Comparison of ENCODE assay signal across 1 cellular context in the genomic region with DNA sequence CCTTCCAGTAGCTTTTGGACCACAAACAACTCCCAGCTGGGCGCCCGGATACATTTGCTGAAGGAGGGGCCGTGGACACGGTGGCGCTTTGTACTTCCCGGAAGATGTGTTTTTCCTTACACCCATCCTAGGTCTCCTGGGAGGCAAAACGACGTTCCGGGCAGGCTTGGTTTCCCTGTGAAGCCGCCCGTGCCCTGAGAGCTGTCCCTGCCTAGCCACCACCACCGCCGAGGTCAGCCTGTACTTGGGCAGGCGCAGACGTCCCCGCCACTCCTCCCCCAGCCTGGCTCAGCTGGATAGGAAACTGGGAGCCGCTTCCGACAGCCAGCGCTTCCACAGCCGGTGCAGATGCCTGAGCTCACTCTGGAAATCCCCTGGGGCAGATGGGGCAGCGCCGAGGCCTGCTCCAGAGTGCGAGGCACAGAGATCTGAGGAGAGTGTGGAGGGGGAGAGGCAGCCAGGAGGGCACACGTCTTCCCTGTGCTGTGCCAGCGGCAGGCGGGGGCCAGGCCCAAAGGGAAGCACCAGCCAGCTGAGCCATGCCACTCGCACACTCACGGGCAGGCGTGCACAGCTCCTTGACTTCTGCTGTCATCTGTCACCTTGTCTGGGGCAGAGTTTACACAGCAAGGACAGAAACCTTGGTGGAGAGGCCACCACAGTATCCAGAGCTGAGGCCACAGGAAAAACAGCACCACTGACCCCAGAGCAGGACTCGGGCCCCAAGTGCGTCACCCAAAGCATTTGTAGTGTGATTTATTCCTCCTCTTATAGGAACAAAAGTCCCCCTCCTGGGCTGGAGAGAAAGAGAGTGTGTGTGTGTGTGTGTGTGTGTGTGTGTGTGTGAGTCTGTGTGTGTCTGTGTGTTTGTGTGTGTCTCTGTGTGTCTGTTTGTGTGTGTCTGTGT.
TF ChIP-seq lines count a peak whose summit lies in the region.

No MANE protein-coding gene starts in this region.

TF ChIP-seq in HepG2, 621 proteins besides CTCF, POLR2A, EP300 and RAD21 (continued from another document and continues in another):
- TF ChIP-seq, protein P1, sequence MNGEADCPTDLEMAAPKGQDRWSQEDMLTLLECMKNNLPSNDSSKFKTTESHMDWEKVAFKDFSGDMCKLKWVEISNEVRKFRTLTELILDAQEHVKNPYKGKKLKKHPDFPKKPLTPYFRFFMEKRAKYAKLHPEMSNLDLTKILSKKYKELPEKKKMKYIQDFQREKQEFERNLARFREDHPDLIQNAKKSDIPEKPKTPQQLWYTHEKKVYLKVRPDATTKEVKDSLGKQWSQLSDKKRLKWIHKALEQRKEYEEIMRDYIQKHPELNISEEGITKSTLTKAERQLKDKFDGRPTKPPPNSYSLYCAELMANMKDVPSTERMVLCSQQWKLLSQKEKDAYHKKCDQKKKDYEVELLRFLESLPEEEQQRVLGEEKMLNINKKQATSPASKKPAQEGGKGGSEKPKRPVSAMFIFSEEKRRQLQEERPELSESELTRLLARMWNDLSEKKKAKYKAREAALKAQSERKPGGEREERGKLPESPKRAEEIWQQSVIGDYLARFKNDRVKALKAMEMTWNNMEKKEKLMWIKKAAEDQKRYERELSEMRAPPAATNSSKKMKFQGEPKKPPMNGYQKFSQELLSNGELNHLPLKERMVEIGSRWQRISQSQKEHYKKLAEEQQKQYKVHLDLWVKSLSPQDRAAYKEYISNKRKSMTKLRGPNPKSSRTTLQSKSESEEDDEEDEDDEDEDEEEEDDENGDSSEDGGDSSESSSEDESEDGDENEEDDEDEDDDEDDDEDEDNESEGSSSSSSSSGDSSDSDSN (CRISPR knock-in tag; IDR thresholded peaks at IDR 0.05) = peak; percentile 97
- TF ChIP-seq GATAD1 (CRISPR knock-in tag; IDR thresholded peaks at IDR 0.05) (peak; percentile 59; the same call in 1 of the 2 replicates), ZNF564 (CRISPR knock-in tag; IDR thresholded peaks at IDR 0.05) (peak; percentile 60; the same call in 1 of the 2 replicates), SP5 (CRISPR knock-in tag; IDR thresholded peaks at IDR 0.05; ENCODE audit: borderline replicate concordance, low read depth) (no peak), ZNF329 (CRISPR knock-in tag; IDR thresholded peaks at IDR 0.05; ENCODE audit: low read depth) (no peak), SETDB1 (CRISPR knock-in tag; IDR thresholded peaks at IDR 0.05; ENCODE audit: borderline replicate concordance) (no peak), ZNF350 (CRISPR knock-in tag; IDR thresholded peaks at IDR 0.05; ENCODE audit: borderline replicate concordance, low read depth) (peak; percentile 62), ZSCAN31 (CRISPR knock-in tag; IDR thresholded peaks at IDR 0.05; ENCODE audit: low read depth) (no peak; the same call in 1 of the 2 replicates), SALL1 (CRISPR knock-in tag; IDR thresholded peaks at IDR 0.05) (peak; percentile 87), ZNF326 (CRISPR knock-in tag; IDR thresholded peaks at IDR 0.05; ENCODE audit: borderline replicate concordance) (0 out of 2 replicates have a peak, but pooled peaks have one; percentile 25), ARID2 (CRISPR knock-in tag; IDR thresholded peaks at IDR 0.05; ENCODE audit: borderline replicate concordance) (0 out of 2 replicates have a peak, but pooled peaks have one; percentile 14), RFXANK (CRISPR knock-in tag; IDR thresholded peaks at IDR 0.05) (no peak), SMAD3 (CRISPR knock-in tag; IDR thresholded peaks at IDR 0.05) (no peak), NFE2L2 (IDR thresholded peaks at IDR 0.05; ENCODE audit: low read length) (no peak), PHB2 (IDR thresholded peaks at IDR 0.05; ENCODE audit: partially characterized antibody) (no peak), FOSL2 (CRISPR knock-in tag; IDR thresholded peaks at IDR 0.05) (peak; percentile 59), NAIF1 (CRISPR knock-in tag; IDR thresholded peaks at IDR 0.05; ENCODE audit: borderline replicate concordance) (no peak), DR1 (CRISPR knock-in tag; IDR thresholded peaks at IDR 0.05) (peak; percentile 54; the same call in 1 of the 2 replicates), ZNF256 (CRISPR knock-in tag; conservative IDR thresholded peaks at IDR 0.05) (no peak), ZNF354B (CRISPR knock-in tag; IDR thresholded peaks at IDR 0.05) (no peak)
- TF ChIP-seq, protein P2, sequence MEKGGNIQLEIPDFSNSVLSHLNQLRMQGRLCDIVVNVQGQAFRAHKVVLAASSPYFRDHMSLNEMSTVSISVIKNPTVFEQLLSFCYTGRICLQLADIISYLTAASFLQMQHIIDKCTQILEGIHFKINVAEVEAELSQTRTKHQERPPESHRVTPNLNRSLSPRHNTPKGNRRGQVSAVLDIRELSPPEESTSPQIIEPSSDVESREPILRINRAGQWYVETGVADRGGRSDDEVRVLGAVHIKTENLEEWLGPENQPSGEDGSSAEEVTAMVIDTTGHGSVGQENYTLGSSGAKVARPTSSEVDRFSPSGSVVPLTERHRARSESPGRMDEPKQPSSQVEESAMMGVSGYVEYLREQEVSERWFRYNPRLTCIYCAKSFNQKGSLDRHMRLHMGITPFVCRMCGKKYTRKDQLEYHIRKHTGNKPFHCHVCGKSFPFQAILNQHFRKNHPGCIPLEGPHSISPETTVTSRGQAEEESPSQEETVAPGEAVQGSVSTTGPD (CRISPR knock-in tag; IDR thresholded peaks at IDR 0.05) = no peak
- TF ChIP-seq, protein P3, sequence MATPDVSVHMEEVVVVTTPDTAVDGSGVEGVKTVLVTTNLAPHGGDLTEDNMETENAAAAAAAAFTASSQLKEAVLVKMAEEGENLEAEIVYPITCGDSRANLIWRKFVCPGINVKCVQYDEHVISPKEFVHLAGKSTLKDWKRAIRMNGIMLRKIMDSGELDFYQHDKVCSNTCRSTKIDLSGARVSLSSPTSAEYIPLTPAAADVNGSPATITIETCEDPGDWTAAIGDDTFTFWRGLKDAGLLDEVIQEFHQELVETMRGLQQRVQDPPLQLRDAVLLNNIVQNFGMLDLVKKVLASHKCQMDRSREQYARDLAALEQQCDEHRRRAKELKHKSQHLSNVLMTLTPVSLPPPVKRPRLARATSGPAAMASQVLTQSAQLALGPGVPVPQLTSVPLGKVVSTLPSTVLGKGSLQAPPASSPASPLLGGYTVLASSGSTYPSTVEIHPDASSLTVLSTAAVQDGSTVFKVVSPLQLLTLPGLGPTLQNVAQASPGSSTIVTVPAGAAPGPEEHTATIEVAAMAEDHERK (CRISPR knock-in tag; IDR thresholded peaks at IDR 0.05; ENCODE audit: low read depth) = no peak
- TF ChIP-seq, protein P4, sequence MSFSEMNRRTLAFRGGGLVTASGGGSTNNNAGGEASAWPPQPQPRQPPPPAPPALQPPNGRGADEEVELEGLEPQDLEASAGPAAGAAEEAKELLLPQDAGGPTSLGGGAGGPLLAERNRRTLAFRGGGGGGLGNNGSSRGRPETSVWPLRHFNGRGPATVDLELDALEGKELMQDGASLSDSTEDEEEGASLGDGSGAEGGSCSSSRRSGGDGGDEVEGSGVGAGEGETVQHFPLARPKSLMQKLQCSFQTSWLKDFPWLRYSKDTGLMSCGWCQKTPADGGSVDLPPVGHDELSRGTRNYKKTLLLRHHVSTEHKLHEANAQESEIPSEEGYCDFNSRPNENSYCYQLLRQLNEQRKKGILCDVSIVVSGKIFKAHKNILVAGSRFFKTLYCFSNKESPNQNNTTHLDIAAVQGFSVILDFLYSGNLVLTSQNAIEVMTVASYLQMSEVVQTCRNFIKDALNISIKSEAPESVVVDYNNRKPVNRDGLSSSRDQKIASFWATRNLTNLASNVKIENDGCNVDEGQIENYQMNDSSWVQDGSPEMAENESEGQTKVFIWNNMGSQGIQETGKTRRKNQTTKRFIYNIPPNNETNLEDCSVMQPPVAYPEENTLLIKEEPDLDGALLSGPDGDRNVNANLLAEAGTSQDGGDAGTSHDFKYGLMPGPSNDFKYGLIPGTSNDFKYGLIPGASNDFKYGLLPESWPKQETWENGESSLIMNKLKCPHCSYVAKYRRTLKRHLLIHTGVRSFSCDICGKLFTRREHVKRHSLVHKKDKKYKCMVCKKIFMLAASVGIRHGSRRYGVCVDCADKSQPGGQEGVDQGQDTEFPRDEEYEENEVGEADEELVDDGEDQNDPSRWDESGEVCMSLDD (CRISPR knock-in tag; IDR thresholded peaks at IDR 0.05; ENCODE audit: borderline replicate concordance) = no peak
- TF ChIP-seq, protein P5, sequence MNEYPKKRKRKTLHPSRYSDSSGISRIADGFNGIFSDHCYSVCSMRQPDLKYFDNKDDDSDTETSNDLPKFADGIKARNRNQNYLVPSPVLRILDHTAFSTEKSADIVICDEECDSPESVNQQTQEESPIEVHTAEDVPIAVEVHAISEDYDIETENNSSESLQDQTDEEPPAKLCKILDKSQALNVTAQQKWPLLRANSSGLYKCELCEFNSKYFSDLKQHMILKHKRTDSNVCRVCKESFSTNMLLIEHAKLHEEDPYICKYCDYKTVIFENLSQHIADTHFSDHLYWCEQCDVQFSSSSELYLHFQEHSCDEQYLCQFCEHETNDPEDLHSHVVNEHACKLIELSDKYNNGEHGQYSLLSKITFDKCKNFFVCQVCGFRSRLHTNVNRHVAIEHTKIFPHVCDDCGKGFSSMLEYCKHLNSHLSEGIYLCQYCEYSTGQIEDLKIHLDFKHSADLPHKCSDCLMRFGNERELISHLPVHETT (CRISPR knock-in tag; conservative IDR thresholded peaks at IDR 0.05) = no peak
- TF ChIP-seq, protein P6, sequence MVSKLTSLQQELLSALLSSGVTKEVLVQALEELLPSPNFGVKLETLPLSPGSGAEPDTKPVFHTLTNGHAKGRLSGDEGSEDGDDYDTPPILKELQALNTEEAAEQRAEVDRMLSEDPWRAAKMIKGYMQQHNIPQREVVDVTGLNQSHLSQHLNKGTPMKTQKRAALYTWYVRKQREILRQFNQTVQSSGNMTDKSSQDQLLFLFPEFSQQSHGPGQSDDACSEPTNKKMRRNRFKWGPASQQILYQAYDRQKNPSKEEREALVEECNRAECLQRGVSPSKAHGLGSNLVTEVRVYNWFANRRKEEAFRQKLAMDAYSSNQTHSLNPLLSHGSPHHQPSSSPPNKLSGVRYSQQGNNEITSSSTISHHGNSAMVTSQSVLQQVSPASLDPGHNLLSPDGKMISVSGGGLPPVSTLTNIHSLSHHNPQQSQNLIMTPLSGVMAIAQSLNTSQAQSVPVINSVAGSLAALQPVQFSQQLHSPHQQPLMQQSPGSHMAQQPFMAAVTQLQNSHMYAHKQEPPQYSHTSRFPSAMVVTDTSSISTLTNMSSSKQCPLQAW (CRISPR knock-in tag; IDR thresholded peaks at IDR 0.05) = peak; percentile 73; the same call in 1 of the 2 replicates
- TF ChIP-seq, protein P7, sequence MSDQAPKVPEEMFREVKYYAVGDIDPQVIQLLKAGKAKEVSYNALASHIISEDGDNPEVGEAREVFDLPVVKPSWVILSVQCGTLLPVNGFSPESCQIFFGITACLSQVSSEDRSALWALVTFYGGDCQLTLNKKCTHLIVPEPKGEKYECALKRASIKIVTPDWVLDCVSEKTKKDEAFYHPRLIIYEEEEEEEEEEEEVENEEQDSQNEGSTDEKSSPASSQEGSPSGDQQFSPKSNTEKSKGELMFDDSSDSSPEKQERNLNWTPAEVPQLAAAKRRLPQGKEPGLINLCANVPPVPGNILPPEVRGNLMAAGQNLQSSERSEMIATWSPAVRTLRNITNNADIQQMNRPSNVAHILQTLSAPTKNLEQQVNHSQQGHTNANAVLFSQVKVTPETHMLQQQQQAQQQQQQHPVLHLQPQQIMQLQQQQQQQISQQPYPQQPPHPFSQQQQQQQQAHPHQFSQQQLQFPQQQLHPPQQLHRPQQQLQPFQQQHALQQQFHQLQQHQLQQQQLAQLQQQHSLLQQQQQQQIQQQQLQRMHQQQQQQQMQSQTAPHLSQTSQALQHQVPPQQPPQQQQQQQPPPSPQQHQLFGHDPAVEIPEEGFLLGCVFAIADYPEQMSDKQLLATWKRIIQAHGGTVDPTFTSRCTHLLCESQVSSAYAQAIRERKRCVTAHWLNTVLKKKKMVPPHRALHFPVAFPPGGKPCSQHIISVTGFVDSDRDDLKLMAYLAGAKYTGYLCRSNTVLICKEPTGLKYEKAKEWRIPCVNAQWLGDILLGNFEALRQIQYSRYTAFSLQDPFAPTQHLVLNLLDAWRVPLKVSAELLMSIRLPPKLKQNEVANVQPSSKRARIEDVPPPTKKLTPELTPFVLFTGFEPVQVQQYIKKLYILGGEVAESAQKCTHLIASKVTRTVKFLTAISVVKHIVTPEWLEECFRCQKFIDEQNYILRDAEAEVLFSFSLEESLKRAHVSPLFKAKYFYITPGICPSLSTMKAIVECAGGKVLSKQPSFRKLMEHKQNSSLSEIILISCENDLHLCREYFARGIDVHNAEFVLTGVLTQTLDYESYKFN (CRISPR knock-in tag; conservative IDR thresholded peaks at IDR 0.05) = peak; percentile 72
- TF ChIP-seq, protein P8, sequence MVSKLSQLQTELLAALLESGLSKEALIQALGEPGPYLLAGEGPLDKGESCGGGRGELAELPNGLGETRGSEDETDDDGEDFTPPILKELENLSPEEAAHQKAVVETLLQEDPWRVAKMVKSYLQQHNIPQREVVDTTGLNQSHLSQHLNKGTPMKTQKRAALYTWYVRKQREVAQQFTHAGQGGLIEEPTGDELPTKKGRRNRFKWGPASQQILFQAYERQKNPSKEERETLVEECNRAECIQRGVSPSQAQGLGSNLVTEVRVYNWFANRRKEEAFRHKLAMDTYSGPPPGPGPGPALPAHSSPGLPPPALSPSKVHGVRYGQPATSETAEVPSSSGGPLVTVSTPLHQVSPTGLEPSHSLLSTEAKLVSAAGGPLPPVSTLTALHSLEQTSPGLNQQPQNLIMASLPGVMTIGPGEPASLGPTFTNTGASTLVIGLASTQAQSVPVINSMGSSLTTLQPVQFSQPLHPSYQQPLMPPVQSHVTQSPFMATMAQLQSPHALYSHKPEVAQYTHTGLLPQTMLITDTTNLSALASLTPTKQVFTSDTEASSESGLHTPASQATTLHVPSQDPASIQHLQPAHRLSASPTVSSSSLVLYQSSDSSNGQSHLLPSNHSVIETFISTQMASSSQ (IDR thresholded peaks at IDR 0.05; ENCODE audit: low read depth) = no peak
- TF ChIP-seq, protein P8 (CRISPR knock-in tag; IDR thresholded peaks at IDR 0.05; ENCODE audit: borderline replicate concordance) = peak; percentile 42; the same call in 1 of the 2 replicates
- TF ChIP-seq, protein P9, sequence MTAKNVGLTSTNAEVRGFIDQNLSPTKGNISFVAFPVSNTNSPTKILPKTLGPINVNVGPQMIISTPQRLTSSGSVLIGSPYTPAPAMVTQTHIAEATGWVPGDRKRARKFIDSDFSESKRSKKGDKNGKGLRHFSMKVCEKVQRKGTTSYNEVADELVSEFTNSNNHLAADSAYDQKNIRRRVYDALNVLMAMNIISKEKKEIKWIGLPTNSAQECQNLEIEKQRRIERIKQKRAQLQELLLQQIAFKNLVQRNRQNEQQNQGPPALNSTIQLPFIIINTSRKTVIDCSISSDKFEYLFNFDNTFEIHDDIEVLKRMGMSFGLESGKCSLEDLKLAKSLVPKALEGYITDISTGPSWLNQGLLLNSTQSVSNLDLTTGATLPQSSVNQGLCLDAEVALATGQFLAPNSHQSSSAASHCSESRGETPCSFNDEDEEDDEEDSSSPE (CRISPR knock-in tag; IDR thresholded peaks at IDR 0.05) = peak; percentile 68; the same call in 1 of the 2 replicates
